30 cellular contexts compared by ENCODE assay signal in genomic region chr6:117079946-117080345, GRCh38.
"Had no signal": no experiment of that assay in that cellular context is flagged by ENCODE, and none has a peak within 500 bp of the region (broad histone marks: within the 10 kb centered on the region; RNA-seq: fewer than 3 reads in every experiment).

No MANE protein-coding gene starts in this region.

- ATAC-seq: left colon; left lung; naive thymus-derived CD4-positive, alpha-beta T cell; natural killer cell treated with Interleukin-12 subunit alpha and Interleukin-12 subunit beta and Interleukin-15 and Interleukin-18, amount 100 ng/mL, for 72 hours; pancreas; right cardiac atrium; sciatic nerve; stimulated activated memory B cell treated with anti-CD40 and anti-IgM and Interleukin-4, amounts not matched to agents 10 μg/mL and 1 μg/mL and 100 μg/mL, for 72 hours; stimulated activated naive CD8-positive, alpha-beta T cell treated with anti-CD3 and anti-CD28 coated beads, Interleukin-15, amount 100 ng/mL, for 72 hours had no signal

- H3K27ac Mint-ChIP-seq: immature natural killer cell; mesothelial cell of epicardium; naive thymus-derived CD4-positive, alpha-beta T cell; natural killer cell treated with Interleukin-12 subunit alpha and Interleukin-12 subunit beta and Interleukin-15 and Interleukin-18, amount 100 ng/mL, for 72 hours; stimulated activated memory B cell treated with anti-CD40 and anti-IgM and Interleukin-4, amounts not matched to agents 10 μg/mL and 1 μg/mL and 100 μg/mL, for 72 hours; stimulated activated naive CD8-positive, alpha-beta T cell treated with anti-CD3 and anti-CD28 coated beads, Interleukin-15, amount 100 ng/mL, for 72 hours; type B pancreatic cell had no signal

- H3K36me3 ChIP-seq: left lung, pancreas, prostate gland, tibial nerve, uterus had no signal

- H3K9me3 Mint-ChIP-seq: mesothelial cell of epicardium; neural crest cell; stimulated activated memory B cell treated with anti-CD40 and anti-IgM and Interleukin-4, amounts not matched to agents 10 μg/mL and 1 μg/mL and 100 μg/mL, for 72 hours; type B pancreatic cell had no signal

- H3K4me3 Mint-ChIP-seq: immature natural killer cell; mesothelial cell of epicardium; naive thymus-derived CD4-positive, alpha-beta T cell; natural killer cell treated with Interleukin-12 subunit alpha and Interleukin-12 subunit beta and Interleukin-15 and Interleukin-18, amount 100 ng/mL, for 72 hours; neural crest cell; stimulated activated memory B cell treated with anti-CD40 and anti-IgM and Interleukin-4, amounts not matched to agents 10 μg/mL and 1 μg/mL and 100 μg/mL, for 72 hours; stimulated activated naive CD8-positive, alpha-beta T cell treated with anti-CD3 and anti-CD28 coated beads, Interleukin-15, amount 100 ng/mL, for 72 hours; type B pancreatic cell had no signal

- H3K27me3 ChIP-seq: left lung, pancreas, tibial nerve, uterus had no signal

- H3K4me2 ChIP-seq: smooth muscle cell had no signal

- DNase-seq: hypothalamus; immature natural killer cell; kidney; left colon; left lung; mesendoderm; naive thymus-derived CD4-positive, alpha-beta T cell; nucleus accumbens; pancreas; posterior cingulate gyrus; retina; right cardiac atrium; stimulated activated CD4-positive, alpha-beta T cell treated with anti-CD3 and anti-CD28 coated beads, Interleukin-1b, Interleukin-23, amount 100 ng/mL, for 48 hours; stimulated activated CD4-positive, alpha-beta T cell treated with anti-CD3 and anti-CD28 coated beads, Interleukin-2, amount 100 ng/mL, for 48 hours; stimulated activated CD4-positive, alpha-beta T cell treated with anti-CD3 and anti-CD28 coated beads, Interleukin-4, amount 100 ng/mL, for 4 hours; stimulated activated CD8-positive, alpha-beta memory T cell treated with anti-CD3 and anti-CD28 coated beads, Interleukin-4, amount 100 ng/mL, for 48 hours; stimulated activated naive CD4-positive, alpha-beta T cell treated with Interleukin-2 at 50 U/mL for 16 hours; stimulated activated naive CD8-positive, alpha-beta T cell treated with anti-CD3 and anti-CD28 coated beads, Interleukin-15, amount 100 ng/mL, for 72 hours; substantia nigra; uterus had no signal

- H3K9me3 ChIP-seq: pancreas, prostate gland, uterus had no signal

- H3K36me3 Mint-ChIP-seq: immature natural killer cell; mesothelial cell of epicardium; naive thymus-derived CD4-positive, alpha-beta T cell; natural killer cell treated with Interleukin-12 subunit alpha and Interleukin-12 subunit beta and Interleukin-15 and Interleukin-18, amount 100 ng/mL, for 72 hours; stimulated activated memory B cell treated with anti-CD40 and anti-IgM and Interleukin-4, amounts not matched to agents 10 μg/mL and 1 μg/mL and 100 μg/mL, for 72 hours; type B pancreatic cell had no signal

- H3K4me3 ChIP-seq: left lung, lung, pancreas, prostate gland, smooth muscle cell, tibial nerve, uterus had no signal

- H3K4me1 ChIP-seq: left lung, pancreas, prostate gland, tibial nerve, uterus had no signal

- H3K27me3 Mint-ChIP-seq: natural killer cell treated with Interleukin-12 subunit alpha and Interleukin-12 subunit beta and Interleukin-15 and Interleukin-18, amount 100 ng/mL, for 72 hours; stimulated activated memory B cell treated with anti-CD40 and anti-IgM and Interleukin-4, amounts not matched to agents 10 μg/mL and 1 μg/mL and 100 μg/mL, for 72 hours; type B pancreatic cell had no signal

- H3K27ac ChIP-seq: left lung, pancreas, prostate gland, tibial nerve, uterus had no signal

- H3K4me1 Mint-ChIP-seq: immature natural killer cell; naive thymus-derived CD4-positive, alpha-beta T cell; neural crest cell; stimulated activated memory B cell treated with anti-CD40 and anti-IgM and Interleukin-4, amounts not matched to agents 10 μg/mL and 1 μg/mL and 100 μg/mL, for 72 hours; stimulated activated naive CD8-positive, alpha-beta T cell treated with anti-CD3 and anti-CD28 coated beads, Interleukin-15, amount 100 ng/mL, for 72 hours had no signal
